13 cellular contexts compared by ENCODE assay signal in genomic region chr14:101005447-101005846, GRCh38.
DNase-seq lines count a peak whose midpoint lies in the region; ATAC-seq and TF ChIP-seq lines count a peak whose summit lies in the region.
"Had no signal": no experiment of that assay in that cellular context is flagged by ENCODE, and none has a peak within 500 bp of the region (broad histone marks: within the 10 kb centered on the region; RNA-seq: fewer than 3 reads in every experiment).

No MANE protein-coding gene starts in this region.

- ATAC-seq in heart left ventricle (peak in 3 of 4 donors; percentile 45 to 65 (median 65)), GM21381 (IDR thresholded peaks at IDR 0.05; ENCODE audit: unreplicated experiment) (no peak)
- ATAC-seq: activated CD8-positive, alpha-beta memory T cell treated with anti-CD3 and anti-CD28 coated beads, Interleukin-2, amount 10 ng/mL, durations not matched to agents 7 days and 5 days had no signal

- H3K4me3 ChIP-seq in BLaER1 (no peak overlapping the region), heart left ventricle (no peak overlapping the region), osteoblast (ENCODE audit: insufficient read depth, low read length) (no peak overlapping the region)
- H3K4me3 ChIP-seq: Peyer's patch had no signal

- no peak overlapping the region for H2AFZ ChIP-seq in osteoblast (ENCODE audit: low read length)

- no peak for TF ChIP-seq POLR2A in heart left ventricle (IDR thresholded peaks at IDR 0.05)

- H3K27ac ChIP-seq in BLaER1, result no peak overlapping the region
- no peak overlapping the region for H3K27ac ChIP-seq in heart left ventricle
- H3K27ac ChIP-seq in osteoblast (ENCODE audit: low read depth, low read length), result no peak overlapping the region
- H3K27ac ChIP-seq: Peyer's patch had no signal

- 69 to 83% (median 82%) methylated on average over 10 of the region's 10 CpGs for WGBS in heart left ventricle, 4 donors

- H3K4me2 ChIP-seq in BLaER1, result peak overlapping the region; percentile 15
- H3K4me2 ChIP-seq in osteoblast (ENCODE audit: insufficient read depth, low read length), result peak overlapping the region; percentile 32

- no peak overlapping the region for H3K9ac ChIP-seq in BLaER1

- intact Hi-C loops in heart left ventricle (cut with DNase I), result no loop called here
- intact Hi-C loops in activated CD4-positive, alpha-beta memory T cell treated with anti-CD3 and anti-CD28 coated beads for 36 hours (cut with micrococcal nuclease), result no loop called here

- H3K36me3 ChIP-seq in BLaER1 (no peaks in the 10 kb centered on the region), heart left ventricle (no peaks in the 10 kb centered on the region), osteoblast (ENCODE audit: insufficient read depth, low read length) (peaks cover 40% of the 10 kb centered on the region)
- H3K36me3 ChIP-seq: Peyer's patch had no signal

- H3K4me1 Mint-ChIP-seq in activated CD4-positive, alpha-beta memory T cell treated with anti-CD3 and anti-CD28 coated beads for 36 hours (ENCODE audit: low read depth), result no peaks in the 10 kb centered on the region

- no peaks in the 10 kb centered on the region for H3K36me3 Mint-ChIP-seq in activated CD4-positive, alpha-beta memory T cell treated with anti-CD3 and anti-CD28 coated beads for 36 hours
- H3K36me3 Mint-ChIP-seq: activated CD8-positive, alpha-beta memory T cell treated with anti-CD3 and anti-CD28 coated beads, Interleukin-2, amount 10 ng/mL, durations not matched to agents 7 days and 5 days had no signal

- peaks cover 36% of the 10 kb centered on the region for H3K27me3 Mint-ChIP-seq in activated CD4-positive, alpha-beta memory T cell treated with anti-CD3 and anti-CD28 coated beads for 36 hours

- H3K27me3 ChIP-seq in BLaER1 (no peaks in the 10 kb centered on the region), heart left ventricle (no peaks in the 10 kb centered on the region), osteoblast (ENCODE audit: insufficient read depth, low read length) (no peaks in the 10 kb centered on the region)
- H3K27me3 ChIP-seq: Peyer's patch had no signal

- POLR2A ChIA-PET in activated CD4-positive, alpha-beta memory T cell treated with anti-CD3 and anti-CD28 coated beads for 36 hours (lab: Charles Lee), result no interaction called here

- H3K9me3 Mint-ChIP-seq in activated CD4-positive, alpha-beta memory T cell treated with anti-CD3 and anti-CD28 coated beads for 36 hours, result peaks cover 3% of the 10 kb centered on the region

- H3K9me3 ChIP-seq in BLaER1 (no peaks in the 10 kb centered on the region), heart left ventricle (no peaks in the 10 kb centered on the region), osteoblast (ENCODE audit: low read depth, low read length) (no peaks in the 10 kb centered on the region)
- H3K9me3 ChIP-seq: Peyer's patch had no signal

- no peak overlapping the region for H3K27ac Mint-ChIP-seq in activated CD4-positive, alpha-beta memory T cell treated with anti-CD3 and anti-CD28 coated beads for 36 hours
- H3K27ac Mint-ChIP-seq: activated CD8-positive, alpha-beta memory T cell treated with anti-CD3 and anti-CD28 coated beads, Interleukin-2, amount 10 ng/mL, durations not matched to agents 7 days and 5 days had no signal

- no peak for TF ChIP-seq CTCF in heart left ventricle (IDR thresholded peaks at IDR 0.05)
- no peak for TF ChIP-seq CTCF in osteoblast (IDR thresholded peaks at IDR 0.05; ENCODE audit: extremely low read depth, low read depth, low read length)

- H3K4me1 ChIP-seq in BLaER1 (peaks cover 9% of the 10 kb centered on the region), heart left ventricle (peaks cover 0 to 6% (median 0%) of the 10 kb centered on the region in 12 donors), osteoblast (ENCODE audit: insufficient read depth, low read length) (peaks cover 25% of the 10 kb centered on the region)
- H3K4me1 ChIP-seq: Peyer's patch had no signal

- CTCF ChIA-PET in activated CD4-positive, alpha-beta memory T cell treated with anti-CD3 and anti-CD28 coated beads for 36 hours (lab: Charles Lee), result no interaction called here

- H4K20me1 ChIP-seq in BLaER1 (no peaks in the 10 kb centered on the region), osteoblast (ENCODE audit: insufficient read depth, low read length) (peaks cover 28% of the 10 kb centered on the region)

- H3K79me2 ChIP-seq in osteoblast (ENCODE audit: insufficient read depth, low read length), result peaks cover 27% of the 10 kb centered on the region

- no peak overlapping the region for H3K4me3 Mint-ChIP-seq in activated CD4-positive, alpha-beta memory T cell treated with anti-CD3 and anti-CD28 coated beads for 36 hours
- H3K4me3 Mint-ChIP-seq: activated CD8-positive, alpha-beta memory T cell treated with anti-CD3 and anti-CD28 coated beads, Interleukin-2, amount 10 ng/mL, durations not matched to agents 7 days and 5 days had no signal

- DNase-seq in Kasumi-1 (lab: John Stamatoyannopoulos, UW) (peak; percentile 18 to 25), heart left ventricle (peak in 4 of 5 donors; percentile 34 to 79 (median 62)), osteoblast (ENCODE audit: insufficient read length, low spot score, missing footprints) (no peak), putamen (ENCODE audit: low spot score) (no peak), cerebellum (ENCODE audit: low spot score) (no peak)
- DNase-seq in activated CD4-positive, alpha-beta memory T cell treated with anti-CD3 and anti-CD28 coated beads for 36 hours, result no peak
- DNase-seq: activated CD8-positive, alpha-beta memory T cell treated with anti-CD3 and anti-CD28 coated beads, Interleukin-2, amount 10 ng/mL, durations not matched to agents 7 days and 5 days; cortex of kidney; NCI-H2171 treated with DMSO at 0.1 percent for 48 hours; stimulated activated CD4-positive, alpha-beta T cell treated with anti-CD3 and anti-CD28 coated beads, Interleukin-12 subunit alpha, Interleukin-12 subunit beta, amount 100 ng/mL, for 4 hours had no signal

Comparison
In these comparisons a context has a peak if more than half of its experiments do, and no peak if none do; other contexts are left out.
1. DNase-seq: peak in Kasumi-1 (2 of 2) and heart left ventricle (4 of 5); none in osteoblast (single experiment), putamen (single experiment), activated CD4-positive, alpha-beta memory T cell treated with anti-CD3 and anti-CD28 coated beads for 36 hours (single experiment) and cerebellum (single experiment).